In genomic region chr16:86898386-86898785, GRCh38 we compare ENCODE assay signal across 22 cellular contexts.
DNase-seq lines count a peak whose midpoint lies in the region; ATAC-seq, FAIRE-seq and TF ChIP-seq lines count a peak whose summit lies in the region.
"Had no signal": no experiment of that assay in that cellular context is flagged by ENCODE, and none has a peak within 500 bp of the region (broad histone marks: within the 10 kb centered on the region; RNA-seq: fewer than 3 reads in every experiment).

No MANE protein-coding gene starts in this region.

- WGBS in H1 (ENCODE audit: extremely low coverage in 1 of 2, insufficient coverage in 1 of 2, insufficient read length in 1 of 2, insufficient replicate concordance in 2 of 2, low coverage in 1 of 2, low lambda C conversion rate in 2 of 2, missing lambda C conversion rate in 1 of 2), 2 experiments = 80% methylated on average over 5 of the region's 5 CpGs; no CpG with 5 or more reads in 1 of the 2 experiments

- no peak overlapping the region for H3K18ac ChIP-seq in H1 (ENCODE audit: extremely low read depth, low read length)

- no peak overlapping the region for H3K4me3 Mint-ChIP-seq in neural crest cell
- H3K4me3 Mint-ChIP-seq: CD14-positive monocyte; CD4-positive, alpha-beta memory T cell; GM23338; HFFc6 had no signal

- no peak for TF ChIP-seq EP300 in H1 (IDR thresholded peaks at IDR 0.05; ENCODE audit: borderline replicate concordance in 1 of 2, low read depth in 2 of 2, low read length in 2 of 2)

- H3K36me3 ChIP-seq in RWPE2 (ENCODE audit: low read depth) (no peaks in the 10 kb centered on the region), H1 (ENCODE audit: control insufficient read depth in 2 of 4, insufficient read depth in 4 of 4, low read length in 3 of 4) (no peaks in the 10 kb centered on the region)
- H3K36me3 ChIP-seq: BLaER1 had no signal

- 0 out of 2 replicates have a peak, but pooled peaks cover 2% of the 10 kb centered on the region for H3K23me2 ChIP-seq in H1 (ENCODE audit: low read depth, low read length)

- no peak overlapping the region for H3K14ac ChIP-seq in H1 (ENCODE audit: insufficient read length)

- no peak for ATAC-seq in RWPE2 (ENCODE audit: low read depth)
- ATAC-seq in HG03097 (IDR thresholded peaks at IDR 0.05; ENCODE audit: low FRiP score, unreplicated experiment) = no peak
- ATAC-seq: A549, GM23338, HCT116, HepG2 had no signal

- no peak overlapping the region for H4K5ac ChIP-seq in H1 (ENCODE audit: insufficient read length, low read depth, low read length)

- no peaks in the 10 kb centered on the region for H3K9me3 Mint-ChIP-seq in neural crest cell
- H3K9me3 Mint-ChIP-seq: GM23338, HFFc6 had no signal

- H3K23ac ChIP-seq in H1 (ENCODE audit: insufficient read length) = no peak overlapping the region

- no peak overlapping the region for H2BK5ac ChIP-seq in H1 (ENCODE audit: low read depth, low read length)

- TF ChIP-seq CTCF in RWPE2 (IDR thresholded peaks at IDR 0.05; ENCODE audit: poor library complexity, severe bottlenecking) (no peak), H1 (IDR thresholded peaks at IDR 0.05; ENCODE audit: control extremely low read depth in 1 of 3, insufficient read depth in 1 of 3, low read depth in 1 of 3, low read length in 3 of 3) (no peak), neural crest cell (conservative IDR thresholded peaks at IDR 0.05) (no peak)

- DNase-seq in NCI-H82 (lab: John Stamatoyannopoulos, UW) (peak; percentile 86), NCI-H82 treated with DMSO at 0.1 percent for 48 hours (lab: John Stamatoyannopoulos, UW; ENCODE audit: unreplicated experiment) (no peak), RWPE2 (ENCODE audit: low spot score) (no peak), H1 (ENCODE audit: low read depth in 1 of 2, low spot score in 2 of 2) (no peak), neural crest cell (ENCODE audit: low read depth, low spot score) (no peak), OCI-M1 (lab: John Stamatoyannopoulos, UW) (no peak), NCI-H526 (lab: John Stamatoyannopoulos, UW) (no peak)
- DNase-seq: CD4-positive, alpha-beta memory T cell; DMS153; DMS79; GDM1; H7; HFFc6 had no signal

- POLR2A ChIA-PET in H1 (lab: Charles Lee; ENCODE audit: partially characterized antibody) = no interaction called here

- FAIRE-seq in H1 (lab: Jason Lieb, UNC) = no peak
- FAIRE-seq: A549, GM12892, HepG2 had no signal

- H4K91ac ChIP-seq in H1 (replicated peaks; ENCODE audit: insufficient read length, low read length) = no peak overlapping the region

- H3K4me3 ChIP-seq in RWPE2 (ENCODE audit: severe bottlenecking) (no peak overlapping the region), H1 (ENCODE audit: extremely low read depth in 1 of 4, insufficient read depth in 2 of 4, low read depth in 3 of 4, low read length in 4 of 4) (no peak overlapping the region)
- H3K4me3 ChIP-seq: A549, BLaER1, GM23338 had no signal

- H2AK5ac ChIP-seq in H1 (ENCODE audit: low read depth, low read length) = no peak overlapping the region

- H3K27ac ChIP-seq in RWPE2 (ENCODE audit: poor library complexity, severe bottlenecking) = peak overlapping the region; percentile 61
- no peak overlapping the region for H3K27ac ChIP-seq in H1 (ENCODE audit: low read depth, low read length)
- H3K27ac ChIP-seq: 22Rv1, BLaER1 had no signal

- H3K4me2 ChIP-seq in H1 (ENCODE audit: insufficient read depth in 1 of 2, low read depth in 2 of 2, low read length in 2 of 2) = no peak overlapping the region
- H3K4me2 ChIP-seq: A549, BLaER1, GM23338 had no signal

- no peak overlapping the region for H2BK120ac ChIP-seq in H1 (replicated peaks; ENCODE audit: low read depth, low read length)

- H3K4me1 Mint-ChIP-seq in neural crest cell = peaks cover 41% of the 10 kb centered on the region
- H3K4me1 Mint-ChIP-seq: CD14-positive monocyte; CD4-positive, alpha-beta memory T cell had no signal

- H3K4ac ChIP-seq in H1 (replicated peaks; ENCODE audit: insufficient read length, low read depth, low read length) = no peak overlapping the region

- H3K27me3 Mint-ChIP-seq in neural crest cell (ENCODE audit: low read depth) = peaks cover 7% of the 10 kb centered on the region

- no peak for TF ChIP-seq RAD21 in H1 (IDR thresholded peaks at IDR 0.05 in 1 of 2, conservative IDR thresholded peaks at IDR 0.05 in 1 of 2; ENCODE audit: low read depth in 2 of 2, low read length in 2 of 2)

- no peaks in the 10 kb centered on the region for H3K36me3 Mint-ChIP-seq in neural crest cell (ENCODE audit: low read depth)
- H3K36me3 Mint-ChIP-seq: CD14-positive monocyte; CD4-positive, alpha-beta memory T cell had no signal

- no peak overlapping the region for H2BK15ac ChIP-seq in H1 (ENCODE audit: low read length)

- H3K79me2 ChIP-seq in H1 (ENCODE audit: control insufficient read depth in 1 of 2, insufficient read depth in 2 of 2, low read length in 2 of 2) = no peaks in the 10 kb centered on the region

- TF ChIP-seq POLR2A in H1 (IDR thresholded peaks at IDR 0.05; ENCODE audit: control extremely low read depth in 1 of 2, low read depth in 2 of 2, low read length in 2 of 2) = no peak

- H3K4me1 ChIP-seq in RWPE2 (ENCODE audit: insufficient read depth, poor library complexity, severe bottlenecking) = peaks cover 20% of the 10 kb centered on the region
- peaks cover 0 to 9% (median 0%) of the 10 kb centered on the region in 4 experiments; a peak in 2 of 7 replicates for H3K4me1 ChIP-seq in H1 (replicated peaks in 1 of 4; ENCODE audit: control insufficient read depth in 3 of 4, insufficient read depth in 4 of 4, low read length in 3 of 4)
- H3K4me1 ChIP-seq: BLaER1 had no signal

- H4K8ac ChIP-seq in H1 (ENCODE audit: extremely low read depth, insufficient read depth, low read length) = peak overlapping the region; percentile 3; the same call in 1 of the 2 replicates

- H3K9ac ChIP-seq in H1 (replicated peaks in 1 of 4; ENCODE audit: extremely low read depth in 1 of 4, low read depth in 3 of 4, low read length in 3 of 4) = no peak overlapping the region
- H3K9ac ChIP-seq: BLaER1 had no signal

- H2AFZ ChIP-seq in H1 (ENCODE audit: low read length) = no peak overlapping the region
- H2AFZ ChIP-seq: GM23338 had no signal

- H3K9me3 ChIP-seq in RWPE2 (ENCODE audit: severe bottlenecking) (no peaks in the 10 kb centered on the region), H1 (ENCODE audit: insufficient read depth in 2 of 2, low read depth in 1 of 2, low read length in 1 of 2) (no peaks in the 10 kb centered on the region)
- H3K9me3 ChIP-seq: A549, BLaER1 had no signal

- H3K56ac ChIP-seq in H1 (replicated peaks; ENCODE audit: insufficient read length, low read depth, low read length) = no peak overlapping the region

- H2BK20ac ChIP-seq in H1 (ENCODE audit: low read length) = no peak overlapping the region

- H3K79me1 ChIP-seq in H1 (ENCODE audit: low read depth, low read length) = no peaks in the 10 kb centered on the region; the same call in 1 of the 2 replicates

- H3K27me3 ChIP-seq in RWPE2 (ENCODE audit: insufficient read depth, poor library complexity, severe bottlenecking) = no peaks in the 10 kb centered on the region
- H3K27me3 ChIP-seq in H1 (replicated peaks in 1 of 4; ENCODE audit: control insufficient read depth in 3 of 4, extremely low read depth in 1 of 4, insufficient read depth in 3 of 4, low read length in 3 of 4) = no peaks in the 10 kb centered on the region; a peak in 1 of 7 replicates
- H3K27me3 ChIP-seq: BLaER1 had no signal

- H4K20me1 ChIP-seq in H1 (replicated peaks in 1 of 2; ENCODE audit: control insufficient read depth in 1 of 2, insufficient read depth in 2 of 2, low read length in 2 of 2) = no peaks in the 10 kb centered on the region
- H4K20me1 ChIP-seq: BLaER1 had no signal

- CTCF ChIA-PET in H1 (lab: Charles Lee; ENCODE audit: partially characterized antibody) = interaction anchor here (1.3 to 1.9 kb wide), 4 partner anchors 48 to 380 kb away, joined by 4 to 7 read pairs (median 4); no protein-coding TSS in a partner anchor

- H2BK12ac ChIP-seq in H1 (ENCODE audit: low read depth, low read length) = no peak overlapping the region

- peak overlapping the region; percentile 48 for H3K27ac Mint-ChIP-seq in neural crest cell (ENCODE audit: unreplicated experiment)
- H3K27ac Mint-ChIP-seq: CD14-positive monocyte; CD4-positive, alpha-beta memory T cell; GM23338; HFFc6 had no signal

TF ChIP-seq in H1, 55 proteins besides CTCF, POLR2A, EP300 and RAD21:
- TF ChIP-seq USF2 (IDR thresholded peaks at IDR 0.05; ENCODE audit: low read length) (no peak), TEAD4 (IDR thresholded peaks at IDR 0.05; ENCODE audit: low read depth, low read length) (no peak), RBBP5 (IDR thresholded peaks at IDR 0.05; ENCODE audit: borderline replicate concordance, low read depth, low read length) (no peak), ZNF274 (IDR thresholded peaks at IDR 0.05; ENCODE audit: borderline replicate concordance, extremely low read depth, low read length) (no peak), EGR1 (IDR thresholded peaks at IDR 0.05; ENCODE audit: borderline replicate concordance, low read depth, low read length) (no peak)
